In the genomic region with DNA sequence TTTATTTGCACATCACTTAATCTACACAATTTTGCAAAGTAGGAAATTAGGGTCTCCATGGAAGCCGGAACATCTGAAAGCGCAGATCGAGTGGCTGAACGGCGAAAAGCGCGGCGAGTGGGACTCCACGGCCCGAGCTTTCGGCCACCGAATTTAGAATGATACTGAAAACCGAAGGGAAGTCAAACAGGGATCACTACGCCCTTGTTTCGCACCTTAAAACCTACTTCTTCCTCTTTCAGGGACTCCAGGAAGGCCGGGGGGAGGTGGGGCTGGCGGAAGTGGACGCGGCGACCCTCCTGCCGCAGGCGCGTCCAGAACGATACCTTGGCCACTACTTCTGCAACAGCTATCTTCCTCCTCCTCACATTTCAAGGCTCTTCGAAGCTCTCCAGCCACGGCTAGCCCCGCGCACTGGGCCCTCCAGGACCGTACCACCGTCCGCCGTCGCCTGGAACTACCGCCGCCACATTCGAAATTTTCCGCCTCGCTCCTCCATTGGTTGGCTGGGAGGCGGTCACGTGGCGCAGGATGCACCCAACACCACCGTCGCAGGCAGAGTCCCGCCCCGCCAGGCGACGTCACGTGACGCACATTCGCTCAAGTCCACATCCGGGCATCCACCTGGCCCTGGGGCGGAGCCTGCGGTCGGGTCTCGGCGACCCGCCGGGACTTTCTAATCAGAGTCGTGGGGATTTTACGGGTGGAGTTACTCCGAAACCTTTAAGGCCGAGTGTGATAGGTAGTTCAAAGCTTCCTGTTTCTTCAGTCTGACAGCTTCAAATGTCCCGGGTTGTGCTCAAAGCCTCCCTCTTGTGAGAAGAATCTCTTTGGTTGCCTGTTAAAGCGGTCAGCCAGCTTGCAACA, we compare ENCODE assay signal across 7 cellular contexts. TPM values are rescaled to one million over a fixed set of nuclear protein-coding genes. Genes with fewer than 3 reads are reported as not detected.
DNase-seq lines count a peak whose midpoint lies in the region; ATAC-seq, FAIRE-seq and TF ChIP-seq lines count a peak whose summit lies in the region.

A gene (minus strand): TSS at position 474 of the 867 bp plus-strand sequence. CDS start 2,179 bp downstream, outside the sequence.

- peaks cover 18% of the 10 kb centered on the region for H3K36me3 Mint-ChIP-seq in T-helper 2 cell treated with Interferon-gamma antibody and Interleukin-4, amounts not matched to agents 5 μg/mL and 100 μg/mL, for 36 hours (ENCODE audit: low read depth)
- no peaks in the 10 kb centered on the region for H3K36me3 Mint-ChIP-seq in astrocyte (ENCODE audit: low read depth, unreplicated experiment)

- H4K20me1 ChIP-seq in astrocyte (ENCODE audit: insufficient read depth, low read length) = no peaks in the 10 kb centered on the region

- no peaks in the 10 kb centered on the region for H3K9me3 Mint-ChIP-seq in T-helper 2 cell treated with Interferon-gamma antibody and Interleukin-4, amounts not matched to agents 5 μg/mL and 100 μg/mL, for 36 hours
- no peaks in the 10 kb centered on the region for H3K9me3 Mint-ChIP-seq in astrocyte (ENCODE audit: unreplicated experiment)

- H3K9me3 ChIP-seq in astrocyte (ENCODE audit: insufficient read depth, low read depth, low read length) = no peaks in the 10 kb centered on the region

- H2AFZ ChIP-seq in astrocyte (ENCODE audit: low read depth, low read length) = peak within 1 kb of the TSS; percentile 98

- H3K4me3 Mint-ChIP-seq in T-helper 2 cell treated with Interferon-gamma antibody and Interleukin-4, amounts not matched to agents 5 μg/mL and 100 μg/mL, for 36 hours = no peak within 1 kb of the TSS
- no peak within 1 kb of the TSS for H3K4me3 Mint-ChIP-seq in astrocyte (ENCODE audit: unreplicated experiment)

- FAIRE-seq in astrocyte (lab: Jason Lieb, UNC) = peak; percentile 39

- H3K79me2 ChIP-seq in astrocyte (ENCODE audit: insufficient read depth, low read length) = peaks cover 30% of the 10 kb centered on the region

- H3K4me3 ChIP-seq in astrocyte (ENCODE audit: insufficient read depth, low read depth, low read length) (peak within 1 kb of the TSS; percentile 98), rectal smooth muscle tissue (ENCODE audit: low read length) (peak within 1 kb of the TSS; percentile 96)

- TF ChIP-seq CTCF in astrocyte (IDR thresholded peaks at IDR 0.05; ENCODE audit: insufficient read depth, low read depth, low read length) = no peak

- H3K4me2 ChIP-seq in astrocyte (ENCODE audit: low read length) = peak within 1 kb of the TSS; percentile 92

- H3K27ac ChIP-seq in astrocyte (ENCODE audit: low read depth, low read length) (peak within 1 kb of the TSS; percentile 95), rectal smooth muscle tissue (ENCODE audit: low read depth, low read length) (peak within 1 kb of the TSS; percentile 93)

- H3K27me3 ChIP-seq in astrocyte (ENCODE audit: insufficient read depth, low read length) (no peaks in the 10 kb centered on the region), rectal smooth muscle tissue (ENCODE audit: control insufficient read depth, insufficient read depth, low read length) (no peaks in the 10 kb centered on the region)

- H3K9ac ChIP-seq in astrocyte (ENCODE audit: low read length) = peak within 1 kb of the TSS; percentile 98
- H3K9ac ChIP-seq in rectal smooth muscle tissue (ENCODE audit: low read length) = peak within 1 kb of the TSS; percentile 81

- ATAC-seq in GM18505 (IDR thresholded peaks at IDR 0.05; ENCODE audit: unreplicated experiment) (peak; percentile 93), HG02970 (IDR thresholded peaks at IDR 0.05; ENCODE audit: low FRiP score, unreplicated experiment) (peak; percentile 97)

- H3K4me1 ChIP-seq in astrocyte (ENCODE audit: insufficient read depth, low read length) (no peaks in the 10 kb centered on the region), rectal smooth muscle tissue (ENCODE audit: control insufficient read depth, insufficient read depth, low read length) (peaks cover 6% of the 10 kb centered on the region)

- H3K27me3 Mint-ChIP-seq in T-helper 2 cell treated with Interferon-gamma antibody and Interleukin-4, amounts not matched to agents 5 μg/mL and 100 μg/mL, for 36 hours (ENCODE audit: low read depth) = no peaks in the 10 kb centered on the region
- no peaks in the 10 kb centered on the region for H3K27me3 Mint-ChIP-seq in astrocyte (ENCODE audit: low read depth, unreplicated experiment)

- DNase-seq in NCI-H1930 (lab: John Stamatoyannopoulos, UW) = peak; percentile 90
- peak; percentile 100 for DNase-seq in T-helper 2 cell treated with Interferon-gamma antibody and Interleukin-4, amounts not matched to agents 5 μg/mL and 100 μg/mL, for 36 hours (ENCODE audit: low spot score)
- DNase-seq in astrocyte (ENCODE audit: low read depth) = peak; percentile 92
- peak; percentile 95 for DNase-seq in hepatic stellate cell (ENCODE audit: low spot score)

- no peaks in the 10 kb centered on the region for H3K36me3 ChIP-seq in astrocyte (ENCODE audit: insufficient read depth, low read length)
- no peaks in the 10 kb centered on the region for H3K36me3 ChIP-seq in rectal smooth muscle tissue (ENCODE audit: control insufficient read depth, insufficient read depth, low read length)

- H3K27ac Mint-ChIP-seq in T-helper 2 cell treated with Interferon-gamma antibody and Interleukin-4, amounts not matched to agents 5 μg/mL and 100 μg/mL, for 36 hours = no peak within 1 kb of the TSS
- H3K27ac Mint-ChIP-seq in astrocyte (ENCODE audit: unreplicated experiment) = no peak within 1 kb of the TSS

- H3K4me1 Mint-ChIP-seq in T-helper 2 cell treated with Interferon-gamma antibody and Interleukin-4, amounts not matched to agents 5 μg/mL and 100 μg/mL, for 36 hours (ENCODE audit: low read depth) = peaks cover 17% of the 10 kb centered on the region
- H3K4me1 Mint-ChIP-seq in astrocyte (ENCODE audit: low read depth, unreplicated experiment) = no peaks in the 10 kb centered on the region

- peak; percentile 85 for TF ChIP-seq POLR2A in GM18505 (IDR thresholded peaks at IDR 0.05; ENCODE audit: borderline replicate concordance, extremely low read depth, insufficient read depth, insufficient read length)

RNA-seq across cellular contexts. Expression of the gene that starts here (rescaled TPM):
- 1.9 and 3.0 TPM in 2 replicates for total RNA-seq in astrocyte

Comparison
In these comparisons a context has a peak if more than half of its experiments do, and no peak if none do; other contexts are left out.
1. Peak in every context shown above with its lines: DNase-seq, ATAC-seq, H3K4me3 ChIP-seq and H3K27ac ChIP-seq.